10 cellular contexts compared by ENCODE assay signal in genomic region chr5:74257645-74258328, GRCh38.
DNase-seq lines count a peak whose midpoint lies in the region; ATAC-seq, FAIRE-seq and TF ChIP-seq lines count a peak whose summit lies in the region.
"Had no signal": no experiment of that assay in that cellular context is flagged by ENCODE, and none has a peak within 500 bp of the region (broad histone marks: within the 10 kb centered on the region; RNA-seq: fewer than 3 reads in every experiment).

No MANE protein-coding gene starts in this region.

- H3K4me1 Mint-ChIP-seq in Calu3 (ENCODE audit: low read depth, unreplicated experiment): peaks cover 26% of the 10 kb centered on the region
- peaks cover 19% of the 10 kb centered on the region for H3K4me1 Mint-ChIP-seq in astrocyte (ENCODE audit: low read depth, unreplicated experiment)

- H3K27ac Mint-ChIP-seq in Calu3 (ENCODE audit: unreplicated experiment) (peak overlapping the region; percentile 83), astrocyte (ENCODE audit: unreplicated experiment) (no peak overlapping the region)

- H2AFZ ChIP-seq in astrocyte (ENCODE audit: low read depth, low read length): no peak overlapping the region

- H3K36me3 ChIP-seq in astrocyte (ENCODE audit: insufficient read depth, low read length) (no peaks in the 10 kb centered on the region), H7 (replicated peaks; ENCODE audit: control insufficient read depth, insufficient read depth, low read length) (no peaks in the 10 kb centered on the region)
- H3K36me3 ChIP-seq: BLaER1 had no signal

- H3K9me3 Mint-ChIP-seq in Calu3 (ENCODE audit: low read depth, unreplicated experiment) (no peaks in the 10 kb centered on the region), astrocyte (ENCODE audit: unreplicated experiment) (no peaks in the 10 kb centered on the region)

- no peak overlapping the region for H3K4me2 ChIP-seq in astrocyte (ENCODE audit: low read length)
- H3K4me2 ChIP-seq: BLaER1 had no signal

- no peaks in the 10 kb centered on the region for H3K4me1 ChIP-seq in astrocyte (ENCODE audit: insufficient read depth, low read length)
- H3K4me1 ChIP-seq: BLaER1 had no signal

- no peak for TF ChIP-seq POLR2A in lower leg skin (IDR thresholded peaks at IDR 0.05)

- H3K27me3 Mint-ChIP-seq in Calu3 (ENCODE audit: unreplicated experiment): no peaks in the 10 kb centered on the region
- H3K27me3 Mint-ChIP-seq in astrocyte (ENCODE audit: low read depth, unreplicated experiment): no peaks in the 10 kb centered on the region

- no peaks in the 10 kb centered on the region for H4K20me1 ChIP-seq in astrocyte (ENCODE audit: insufficient read depth, low read length)
- H4K20me1 ChIP-seq: BLaER1 had no signal

- no peaks in the 10 kb centered on the region for H3K9me3 ChIP-seq in astrocyte (ENCODE audit: insufficient read depth, low read depth, low read length)
- H3K9me3 ChIP-seq: BLaER1 had no signal

- 29 to 32% methylated on average over 6 of the region's 6 CpGs for WGBS in lower leg skin, 2 donors

- H3K36me3 Mint-ChIP-seq in Calu3 (ENCODE audit: insufficient read depth, unreplicated experiment) (no peaks in the 10 kb centered on the region), astrocyte (ENCODE audit: low read depth, unreplicated experiment) (no peaks in the 10 kb centered on the region)

- DNase-seq in Calu3 (peak; percentile 56), astrocyte (ENCODE audit: low read depth) (peak; percentile 48), lower leg skin (ENCODE audit: low spot score in 2 of 2) (peak; percentile 60 to 90), H7 (no peak), foreskin melanocyte (no peak)
- no peak for DNase-seq in stimulated activated CD4-positive, alpha-beta T cell treated with anti-CD3 and anti-CD28 coated beads, Interleukin-4, amount 100 ng/mL, for 1 hour
- DNase-seq: NCI-H1092 treated with DMSO at 0.1 percent for 48 hours had no signal

- H3K79me2 ChIP-seq in astrocyte (ENCODE audit: insufficient read depth, low read length): no peaks in the 10 kb centered on the region

- no peak for FAIRE-seq in astrocyte (lab: Jason Lieb, UNC)

- H3K4me3 Mint-ChIP-seq in Calu3 (ENCODE audit: low read depth, unreplicated experiment) (peak overlapping the region; percentile 22), astrocyte (ENCODE audit: unreplicated experiment) (no peak overlapping the region)

- H3K4me3 ChIP-seq in astrocyte (ENCODE audit: insufficient read depth, low read depth, low read length): no peak overlapping the region
- no peak overlapping the region for H3K4me3 ChIP-seq in lower leg skin (ENCODE audit: low read depth, poor library complexity, severe bottlenecking)
- no peak overlapping the region for H3K4me3 ChIP-seq in H7 (ENCODE audit: insufficient read depth, low read depth, low read length)
- H3K4me3 ChIP-seq: BLaER1 had no signal

- BruUV-seq in Calu3 (replicated peaks; lab: Mats Ljungman, UMichigan): no TSS peak

- CTCF ChIA-PET in Calu3 (lab: Charles Lee): no interaction called here

- ATAC-seq in HG03159 (IDR thresholded peaks at IDR 0.05; ENCODE audit: unreplicated experiment) (peak; percentile 63), GM19397 (IDR thresholded peaks at IDR 0.05; ENCODE audit: unreplicated experiment) (no peak)

- no peak overlapping the region for H3K9ac ChIP-seq in astrocyte (ENCODE audit: low read length)
- H3K9ac ChIP-seq: BLaER1 had no signal

- H3K27ac ChIP-seq in astrocyte (ENCODE audit: low read depth, low read length): no peak overlapping the region
- H3K27ac ChIP-seq: BLaER1 had no signal

- TF ChIP-seq CTCF in Calu3 (IDR thresholded peaks at IDR 0.05; ENCODE audit: unreplicated experiment): no peak
- TF ChIP-seq CTCF in astrocyte (IDR thresholded peaks at IDR 0.05; ENCODE audit: insufficient read depth, low read depth, low read length): no peak
- TF ChIP-seq CTCF in lower leg skin (IDR thresholded peaks at IDR 0.05): no peak

- no peaks in the 10 kb centered on the region for H3K27me3 ChIP-seq in astrocyte (ENCODE audit: insufficient read depth, low read length)
- no peaks in the 10 kb centered on the region for H3K27me3 ChIP-seq in H7 (ENCODE audit: control insufficient read depth, insufficient read depth, low read length)
- H3K27me3 ChIP-seq: BLaER1 had no signal

- intact Hi-C loops in Calu3 (cut with micrococcal nuclease; ENCODE audit: unreplicated experiment) (no loop called here), lower leg skin (cut with DNase I; ENCODE audit: low total_unique reads) (no loop called here)

Comparison
In these comparisons a context has a peak if more than half of its experiments do, and no peak if none do; other contexts are left out.
1. DNase-seq: peak in Calu3 (single experiment), astrocyte (single experiment) and lower leg skin (2 of 2); none in stimulated activated CD4-positive, alpha-beta T cell treated with anti-CD3 and anti-CD28 coated beads, Interleukin-4, amount 100 ng/mL, for 1 hour (single experiment), H7 (single experiment) and foreskin melanocyte (single experiment).